In genomic region chr1:154558610-154559495, GRCh38 we compare ENCODE assay signal across 1 cellular context.
TF ChIP-seq lines count a peak whose summit lies in the region.

UBE2Q1 (minus strand) TSS chr1:154558662; CDS start chr1:154558553, 109 bp downstream.

TF ChIP-seq in GM23338, 12 proteins besides CTCF, POLR2A, EP300 and RAD21 (continued from another document):
- TF ChIP-seq REST (IDR thresholded peaks at IDR 0.05; ENCODE audit: unreplicated experiment), result peak; percentile 8
